22 cellular contexts compared by ENCODE assay signal in genomic region chr11:107882095-107882820, GRCh38. TPM values are rescaled to one million over a fixed set of nuclear protein-coding genes. Genes with fewer than 3 reads are reported as not detected.
"Had no signal": no experiment of that assay in that cellular context is flagged by ENCODE, and none has a peak within 500 bp of the region (broad histone marks: within the 10 kb centered on the region; RNA-seq: fewer than 3 reads in every experiment).

No MANE protein-coding gene starts in this region.

- H2AFZ ChIP-seq: hepatocyte had no signal

- H3K27ac ChIP-seq: esophagus muscularis mucosa, hepatocyte, left lung, neutrophil, thyroid gland, uterus had no signal

- H3K27ac Mint-ChIP-seq: activated CD4-positive, alpha-beta memory T cell treated with anti-CD3 and anti-CD28 coated beads for 36 hours; activated CD4-positive, alpha-beta T cell treated with anti-CD3 and anti-CD28 coated beads for 36 hours; activated CD8-positive, alpha-beta memory T cell treated with anti-CD3 and anti-CD28 coated beads, Interleukin-2, amount 10 ng/mL, durations not matched to agents 7 days and 5 days; activated naive CD4-positive, alpha-beta T cell treated with anti-CD3 and anti-CD28 coated beads for 36 hours; activated T-helper 2 cell treated with anti-CD3 and anti-CD28 coated beads, Interferon-gamma antibody, Interleukin-2, Interleukin-4, amounts not matched to agents 10 μg/mL and 5 μg/mL and 100 μg/mL, durations not matched to agents 14 hours and 24 hours and 36 hours; natural killer cell; stimulated activated naive B cell treated with anti-CD40 and anti-IgM and Interleukin-4, amounts not matched to agents 10 μg/mL and 1 μg/mL and 100 μg/mL, for 72 hours had no signal

- H3K27me3 ChIP-seq: esophagus muscularis mucosa, hepatocyte, left lung, neutrophil, thyroid gland, uterus had no signal

- H3K36me3 Mint-ChIP-seq: activated CD4-positive, alpha-beta memory T cell treated with anti-CD3 and anti-CD28 coated beads for 36 hours; activated CD8-positive, alpha-beta memory T cell treated with anti-CD3 and anti-CD28 coated beads, Interleukin-2, amount 10 ng/mL, durations not matched to agents 7 days and 5 days; natural killer cell; stimulated activated naive B cell treated with anti-CD40 and anti-IgM and Interleukin-4, amounts not matched to agents 10 μg/mL and 1 μg/mL and 100 μg/mL, for 72 hours had no signal

- H3K79me2 ChIP-seq: hepatocyte had no signal

- H3K4me1 Mint-ChIP-seq: activated CD4-positive, alpha-beta T cell treated with anti-CD3 and anti-CD28 coated beads for 36 hours; activated CD8-positive, alpha-beta memory T cell treated with anti-CD3 and anti-CD28 coated beads, Interleukin-2, amount 10 ng/mL, durations not matched to agents 7 days and 5 days; natural killer cell; stimulated activated naive B cell treated with anti-CD40 and anti-IgM and Interleukin-4, amounts not matched to agents 10 μg/mL and 1 μg/mL and 100 μg/mL, for 72 hours had no signal

- H3K4me3 ChIP-seq: esophagus muscularis mucosa, hepatocyte, left lung, thyroid gland, uterus had no signal

- H3K36me3 ChIP-seq: esophagus muscularis mucosa, left lung, neutrophil, thyroid gland, uterus had no signal

- H3K4me3 Mint-ChIP-seq: activated CD4-positive, alpha-beta memory T cell treated with anti-CD3 and anti-CD28 coated beads for 36 hours; activated CD4-positive, alpha-beta T cell treated with anti-CD3 and anti-CD28 coated beads for 36 hours; activated CD8-positive, alpha-beta memory T cell treated with anti-CD3 and anti-CD28 coated beads, Interleukin-2, amount 10 ng/mL, durations not matched to agents 7 days and 5 days; activated naive CD4-positive, alpha-beta T cell treated with anti-CD3 and anti-CD28 coated beads for 36 hours; natural killer cell; stimulated activated naive B cell treated with anti-CD40 and anti-IgM and Interleukin-4, amounts not matched to agents 10 μg/mL and 1 μg/mL and 100 μg/mL, for 72 hours had no signal

- H3K4me2 ChIP-seq: hepatocyte had no signal

- ATAC-seq: activated CD4-positive, alpha-beta T cell treated with anti-CD3 and anti-CD28 coated beads for 36 hours; activated CD8-positive, alpha-beta memory T cell treated with anti-CD3 and anti-CD28 coated beads, Interleukin-2, amount 10 ng/mL, durations not matched to agents 7 days and 5 days; left lung; natural killer cell; stimulated activated naive B cell treated with anti-CD40 and anti-IgM and Interleukin-4, amounts not matched to agents 10 μg/mL and 1 μg/mL and 100 μg/mL, for 72 hours had no signal

- H3K4me1 ChIP-seq: esophagus muscularis mucosa, left lung, thyroid gland, uterus had no signal

- H3K9me3 Mint-ChIP-seq: activated CD4-positive, alpha-beta memory T cell treated with anti-CD3 and anti-CD28 coated beads for 36 hours; activated naive CD4-positive, alpha-beta T cell treated with anti-CD3 and anti-CD28 coated beads for 36 hours; activated T-helper 2 cell treated with anti-CD3 and anti-CD28 coated beads, Interferon-gamma antibody, Interleukin-2, Interleukin-4, amounts not matched to agents 10 μg/mL and 5 μg/mL and 100 μg/mL, durations not matched to agents 14 hours and 24 hours and 36 hours; natural killer cell; stimulated activated naive B cell treated with anti-CD40 and anti-IgM and Interleukin-4, amounts not matched to agents 10 μg/mL and 1 μg/mL and 100 μg/mL, for 72 hours had no signal

- H3K9me3 ChIP-seq: left lung, neutrophil, thyroid gland, uterus had no signal

- FAIRE-seq: colon, endometrium, keratinocyte had no signal

- DNase-seq: activated CD4-positive, alpha-beta memory T cell treated with anti-CD3 and anti-CD28 coated beads for 36 hours; activated CD4-positive, alpha-beta T cell treated with anti-CD3 and anti-CD28 coated beads for 36 hours; activated CD8-positive, alpha-beta memory T cell treated with anti-CD3 and anti-CD28 coated beads, Interleukin-2, amount 10 ng/mL, durations not matched to agents 7 days and 5 days; activated naive CD4-positive, alpha-beta T cell treated with anti-CD3 and anti-CD28 coated beads for 36 hours; activated T-cell treated with anti-CD3 and anti-CD28 coated beads, Interleukin-2, amount 50 U/mL, for 1 hour; left lung; natural killer cell; posterior cingulate gyrus; retina; stimulated activated CD4-positive, alpha-beta T cell treated with anti-CD3 and anti-CD28 coated beads, Interleukin-15, amount 100 ng/mL, for 24 hours; stimulated activated CD4-positive, alpha-beta T cell treated with anti-CD3 and anti-CD28 coated beads, Interleukin-4, amount 100 ng/mL, for 1 hour; stimulated activated naive B cell treated with anti-CD40 and anti-IgM and Interleukin-4, amounts not matched to agents 10 μg/mL and 1 μg/mL and 100 μg/mL, for 72 hours; thyroid gland; uterus had no signal

RNA-seq across cellular contexts. Expression of gene RAB39A, which starts 46.0 kb away (rescaled TPM):
- total RNA-seq: activated naive CD4-positive, alpha-beta T cell treated with anti-CD3 and anti-CD28 coated beads for 36 hours; activated T-helper 2 cell treated with anti-CD3 and anti-CD28 coated beads, Interferon-gamma antibody, Interleukin-2, Interleukin-4, amounts not matched to agents 10 μg/mL and 5 μg/mL and 100 μg/mL, durations not matched to agents 14 hours and 24 hours and 36 hours; glomerular endothelial cell had no signal
- polyA plus RNA-seq: hepatocyte, keratinocyte had no signal
